21 cellular contexts compared by ENCODE assay signal in genomic region chrX:88612870-88613329, GRCh38.
DNase-seq lines count a peak whose midpoint lies in the region; ATAC-seq and TF ChIP-seq lines count a peak whose summit lies in the region.
"Had no signal": no experiment of that assay in that cellular context is flagged by ENCODE, and none has a peak within 500 bp of the region (broad histone marks: within the 10 kb centered on the region; RNA-seq: fewer than 3 reads in every experiment).

No MANE protein-coding gene starts in this region.

- TF ChIP-seq CTCF in cardiac muscle cell (IDR thresholded peaks at IDR 0.05; ENCODE audit: low read depth, low read length) (no peak), coronary artery (IDR thresholded peaks at IDR 0.05) (no peak)

- H3K27ac ChIP-seq in cardiac muscle cell (peak overlapping the region; percentile 77), coronary artery (no peak overlapping the region), mesendoderm (ENCODE audit: low read depth, low read length) (no peak overlapping the region)
- H3K27ac ChIP-seq: colonic mucosa, epithelial cell of prostate, GM23248, parathyroid adenoma had no signal

- peak; percentile 0 to 10 for DNase-seq in cardiac muscle cell (ENCODE audit: low read depth in 1 of 2, low spot score in 1 of 2)
- DNase-seq in Right ventricle myocardium superior = no peak
- no peak for DNase-seq in coronary artery (ENCODE audit: low spot score)
- peak; percentile 61 for DNase-seq in mesendoderm
- no peak for DNase-seq in stimulated activated naive CD4-positive, alpha-beta T cell treated with Interleukin-2 at 50 U/mL for 16 hours (lab: John Stamatoyannopoulos, UW)
- DNase-seq: activated CD4-positive, alpha-beta memory T cell treated with anti-CD3 and anti-CD28 coated beads for 36 hours; activated naive CD4-positive, alpha-beta T cell treated with anti-CD3 and anti-CD28 coated beads, Interleukin-2, amount 10 ng/mL, durations not matched to agents 7 days and 5 days; activated T-cell treated with anti-CD3 and anti-CD28 coated beads, Interleukin-2, amount 50 U/mL, for 1 hour; aorta; colonic mucosa; MG63; NCI-H187; stimulated activated CD4-positive, alpha-beta T cell treated with anti-CD3 and anti-CD28 coated beads, Interleukin-2, amount 100 ng/mL, for 48 hours; T-helper 1 cell had no signal

- peak overlapping the region; percentile 39 for H3K18ac ChIP-seq in mesendoderm (ENCODE audit: low read length)

- no peak overlapping the region for H4K5ac ChIP-seq in mesendoderm (ENCODE audit: low read length)

- H3K23ac ChIP-seq in mesendoderm (ENCODE audit: low read length) = no peak overlapping the region

- H3K9ac ChIP-seq in mesendoderm (ENCODE audit: low read length) = no peak overlapping the region
- H3K9ac ChIP-seq: GM23248, parathyroid adenoma had no signal

- H3K4me1 ChIP-seq in cardiac muscle cell (ENCODE audit: low read depth) (peaks cover 5% of the 10 kb centered on the region), mesendoderm (ENCODE audit: control insufficient read depth, low read depth, low read length) (no peaks in the 10 kb centered on the region)
- H3K4me1 ChIP-seq: colonic mucosa, parathyroid adenoma had no signal

- H3K27me3 ChIP-seq in cardiac muscle cell (no peaks in the 10 kb centered on the region), mesendoderm (ENCODE audit: insufficient read depth, low read length, poor library complexity) (no peaks in the 10 kb centered on the region)
- H3K27me3 ChIP-seq: colonic mucosa, MG63 had no signal

- no peaks in the 10 kb centered on the region for H3K9me3 ChIP-seq in cardiac muscle cell (ENCODE audit: low read depth)
- H3K9me3 ChIP-seq: colonic mucosa, MG63 had no signal

- H3K4ac ChIP-seq in mesendoderm (ENCODE audit: low read depth, low read length) = no peak overlapping the region

- no peak overlapping the region for H2AK5ac ChIP-seq in mesendoderm (ENCODE audit: low read length)

- intact Hi-C loops in Right ventricle myocardium superior (cut with DNase I) = no loop called here

- no peak overlapping the region for H2BK120ac ChIP-seq in mesendoderm (ENCODE audit: low read depth, low read length)

- H2BK15ac ChIP-seq in mesendoderm (replicated peaks; ENCODE audit: low read depth) = no peak overlapping the region

- H3K4me2 ChIP-seq in mesendoderm (ENCODE audit: low read length) = no peak overlapping the region

- no peaks in the 10 kb centered on the region for H3K79me2 ChIP-seq in mesendoderm (ENCODE audit: control insufficient read depth, insufficient read depth, low read length)
- H3K79me2 ChIP-seq: parathyroid adenoma had no signal

- H3K79me1 ChIP-seq in mesendoderm (ENCODE audit: low read length) = no peaks in the 10 kb centered on the region

- no peak overlapping the region for H3K4me3 ChIP-seq in cardiac muscle cell
- H3K4me3 ChIP-seq in coronary artery = peak overlapping the region; percentile 16
- no peak overlapping the region for H3K4me3 ChIP-seq in mesendoderm (ENCODE audit: low read length)
- H3K4me3 ChIP-seq: colonic mucosa, GM23248, MG63 had no signal

- no peak overlapping the region for H2BK5ac ChIP-seq in mesendoderm (ENCODE audit: low read length)

- H3K56ac ChIP-seq in mesendoderm (ENCODE audit: low read length) = peak overlapping the region; percentile 56

- H4K8ac ChIP-seq in mesendoderm (ENCODE audit: low read depth, low read length) = no peak overlapping the region

- ATAC-seq in Right ventricle myocardium superior (ENCODE audit: poor library complexity) (no peak), HG02623 (IDR thresholded peaks at IDR 0.05; ENCODE audit: unreplicated experiment) (no peak), HG02970 (IDR thresholded peaks at IDR 0.05; ENCODE audit: low FRiP score, unreplicated experiment) (no peak), GM21529 (IDR thresholded peaks at IDR 0.05; ENCODE audit: unreplicated experiment) (no peak)
- ATAC-seq: Right ventricle myocardium inferior had no signal

- H3K36me3 ChIP-seq in cardiac muscle cell (no peaks in the 10 kb centered on the region), mesendoderm (ENCODE audit: control insufficient read depth, insufficient read depth, low read length) (no peaks in the 10 kb centered on the region)
- H3K36me3 ChIP-seq: colonic mucosa, MG63 had no signal

- no CpG with 5 or more reads among the region's 4 CpGs for WGBS in mesendoderm (ENCODE audit: extremely low coverage, insufficient coverage, low lambda C conversion rate)

Comparison
In these comparisons a context has a peak if more than half of its experiments do, and no peak if none do; other contexts are left out.
1. DNase-seq: peak in cardiac muscle cell (2 of 2) and mesendoderm (single experiment); none in Right ventricle myocardium superior (single experiment), coronary artery (single experiment) and stimulated activated naive CD4-positive, alpha-beta T cell treated with Interleukin-2 at 50 U/mL for 16 hours (single experiment).